Comparison of ENCODE assay signal across 8 cellular contexts in the genomic region with DNA sequence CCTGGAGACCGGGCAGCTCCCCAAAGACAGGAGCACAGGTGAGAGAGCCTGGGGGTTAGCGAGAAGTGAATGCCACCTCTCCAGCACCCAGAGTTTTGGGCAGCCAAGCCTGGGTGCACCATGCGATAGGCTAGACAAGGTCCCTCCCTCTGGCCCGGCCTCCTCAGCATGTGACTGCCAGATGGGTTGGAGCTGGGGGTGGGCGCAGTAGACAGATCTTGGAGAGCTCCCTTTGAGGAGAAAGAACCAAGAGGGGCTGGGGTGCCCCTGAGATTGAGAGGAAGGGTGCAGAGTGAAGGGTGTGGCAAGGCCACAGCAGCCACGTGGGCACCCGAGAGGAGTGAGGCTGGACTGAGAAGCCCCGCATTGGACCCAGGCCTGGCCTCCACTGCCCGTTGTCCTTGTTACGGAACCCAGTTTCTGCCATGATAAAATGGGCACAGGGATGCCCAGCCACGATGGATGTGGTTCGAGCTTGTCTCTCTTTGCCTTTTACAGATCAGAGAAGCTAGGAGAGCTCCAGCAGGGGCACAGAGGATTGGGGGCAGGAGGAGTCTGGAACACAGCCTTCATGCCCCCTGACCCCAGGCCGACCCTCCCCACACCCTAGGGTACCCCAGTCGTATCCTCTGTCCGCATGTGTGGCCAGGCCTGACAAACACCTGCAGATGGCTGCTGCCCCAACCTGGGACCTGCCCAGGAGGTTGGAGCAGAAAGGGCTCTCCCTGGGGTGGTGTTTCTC. TPM values are rescaled to one million over a fixed set of nuclear protein-coding genes. Genes with fewer than 3 reads are reported as not detected.
DNase-seq lines count a peak whose midpoint lies in the region; ATAC-seq and TF ChIP-seq lines count a peak whose summit lies in the region.

No MANE protein-coding gene starts in this region.

- POLR2A ChIA-PET in activated naive CD8-positive, alpha-beta T cell treated with anti-CD3 and anti-CD28 coated beads, Interleukin-2, amount 10 ng/mL, durations not matched to agents 7 days and 5 days (lab: Charles Lee) = interaction anchor here (0.6 to 1.1 kb wide), 3 partner anchors 15 to 299 kb away, joined by 4 read pairs; a partner anchor contains a TSS

- TF ChIP-seq CTCF in cardiac muscle cell (IDR thresholded peaks at IDR 0.05; ENCODE audit: low read depth, low read length) = no peak
- TF ChIP-seq CTCF in right atrium auricular region (IDR thresholded peaks at IDR 0.05) = no peak
- TF ChIP-seq CTCF in lower lobe of right lung (IDR thresholded peaks at IDR 0.05) = no peak
- no peak for TF ChIP-seq CTCF in transverse colon (IDR thresholded peaks at IDR 0.05)

- peak overlapping the region; percentile 58 for H3K4me3 ChIP-seq in cardiac muscle cell
- H3K4me3 ChIP-seq in right atrium auricular region = peak overlapping the region in 1 of 2 donors; percentile 85
- peak overlapping the region; percentile 85 for H3K4me3 ChIP-seq in lower lobe of right lung
- peak overlapping the region in 2 of 4 donors; percentile 58 for H3K4me3 ChIP-seq in transverse colon

- H3K27me3 ChIP-seq in cardiac muscle cell (no peaks in the 10 kb centered on the region), right atrium auricular region (no peaks in the 10 kb centered on the region), lower lobe of right lung (ENCODE audit: low read depth) (peaks cover 2% of the 10 kb centered on the region), transverse colon (peaks cover 7% of the 10 kb centered on the region)

- no peak for TF ChIP-seq POLR2A in transverse colon (IDR thresholded peaks at IDR 0.05)

- H3K27me3 Mint-ChIP-seq in activated naive CD8-positive, alpha-beta T cell treated with anti-CD3 and anti-CD28 coated beads, Interleukin-2, amount 10 ng/mL, durations not matched to agents 7 days and 5 days = peaks cover 19% of the 10 kb centered on the region

- no peak for TF ChIP-seq EP300 in transverse colon (IDR thresholded peaks at IDR 0.05; ENCODE audit: low read depth)

- H3K27ac Mint-ChIP-seq in activated naive CD8-positive, alpha-beta T cell treated with anti-CD3 and anti-CD28 coated beads, Interleukin-2, amount 10 ng/mL, durations not matched to agents 7 days and 5 days = peak overlapping the region; percentile 83

- no peaks in the 10 kb centered on the region for H3K36me3 Mint-ChIP-seq in activated naive CD8-positive, alpha-beta T cell treated with anti-CD3 and anti-CD28 coated beads, Interleukin-2, amount 10 ng/mL, durations not matched to agents 7 days and 5 days

- peaks cover 62% of the 10 kb centered on the region for H3K4me1 ChIP-seq in cardiac muscle cell (ENCODE audit: low read depth)
- peaks cover 0 to 69% of the 10 kb centered on the region in 2 donors for H3K4me1 ChIP-seq in right atrium auricular region
- peaks cover 33% of the 10 kb centered on the region for H3K4me1 ChIP-seq in lower lobe of right lung
- H3K4me1 ChIP-seq in transverse colon = peaks cover 16 to 79% (median 61%) of the 10 kb centered on the region in 4 donors

- no peaks in the 10 kb centered on the region for H3K9me3 ChIP-seq in cardiac muscle cell (ENCODE audit: low read depth)
- no peaks in the 10 kb centered on the region for H3K9me3 ChIP-seq in right atrium auricular region
- no peaks in the 10 kb centered on the region for H3K9me3 ChIP-seq in lower lobe of right lung
- H3K9me3 ChIP-seq in transverse colon = no peaks in the 10 kb centered on the region

- in situ Hi-C loops in transverse colon (cut with MboI; ENCODE audit: low pct_ligation_motif_present in 1 of 4, low pct_unique_long_range_greater_than_20kb in 1 of 4, low sequenced_read_pairs in 3 of 4) = loop anchor here in 2 of 4 donors (25.0 kb wide), 1 partner anchor 245 kb away; a partner anchor contains a TSS

- H3K9me3 Mint-ChIP-seq in activated naive CD8-positive, alpha-beta T cell treated with anti-CD3 and anti-CD28 coated beads, Interleukin-2, amount 10 ng/mL, durations not matched to agents 7 days and 5 days = no peaks in the 10 kb centered on the region

- H3K27ac ChIP-seq in cardiac muscle cell (peak overlapping the region; percentile 99), right atrium auricular region (peak overlapping the region in 1 of 2 donors; percentile 98), lower lobe of right lung (peak overlapping the region; percentile 96), transverse colon (peak overlapping the region; percentile 95 to 99 (median 96))

- peaks cover 26% of the 10 kb centered on the region for H3K4me1 Mint-ChIP-seq in activated naive CD8-positive, alpha-beta T cell treated with anti-CD3 and anti-CD28 coated beads, Interleukin-2, amount 10 ng/mL, durations not matched to agents 7 days and 5 days

- ATAC-seq in activated naive CD8-positive, alpha-beta T cell treated with anti-CD3 and anti-CD28 coated beads, Interleukin-2, amount 10 ng/mL, durations not matched to agents 7 days and 5 days (ENCODE audit: low read depth) = no peak
- ATAC-seq in lower lobe of right lung = no peak
- no peak for ATAC-seq in GM21737 (IDR thresholded peaks at IDR 0.05; ENCODE audit: unreplicated experiment)
- no peak for ATAC-seq in GM18907 (IDR thresholded peaks at IDR 0.05; ENCODE audit: unreplicated experiment)

- 55% methylated on average over 14 of the region's 15 CpGs; no CpG with 5 or more reads in 1 of the 2 donors for WGBS in transverse colon (ENCODE audit: low coverage in 1 of 2), 2 donors

- intact Hi-C loops in lower lobe of right lung (cut with DNase I) = no loop called here
- intact Hi-C loops in transverse colon (cut with DNase I; ENCODE audit: low total_unique reads) = no loop called here

- H3K36me3 ChIP-seq in cardiac muscle cell (no peaks in the 10 kb centered on the region), right atrium auricular region (no peaks in the 10 kb centered on the region), lower lobe of right lung (peaks cover 12% of the 10 kb centered on the region), transverse colon (no peaks in the 10 kb centered on the region)

- H3K4me3 Mint-ChIP-seq in activated naive CD8-positive, alpha-beta T cell treated with anti-CD3 and anti-CD28 coated beads, Interleukin-2, amount 10 ng/mL, durations not matched to agents 7 days and 5 days = peak overlapping the region; percentile 82

- DNase-seq in cardiac muscle cell (ENCODE audit: low read depth in 1 of 2, low spot score in 1 of 2) (no peak), right atrium auricular region (ENCODE audit: low spot score) (no peak), lower lobe of right lung (peak; percentile 50), transverse colon (no peak), HPDE6-E6E7 (ENCODE audit: extremely low spot score) (no peak)
- no peak for DNase-seq in activated naive CD8-positive, alpha-beta T cell treated with anti-CD3 and anti-CD28 coated beads, Interleukin-2, amount 10 ng/mL, durations not matched to agents 7 days and 5 days

RNA-seq across cellular contexts. Expression of a gene that starts 1.3 kb away (rescaled TPM):
- 200 and 306 TPM in 2 replicates for total RNA-seq in cardiac muscle cell
- 169 and 238 TPM in 2 replicates for polyA plus RNA-seq in cardiac muscle cell
- 100 to 1,000 TPM; 123 to 148 TPM for total RNA-seq in right atrium auricular region
- total RNA-seq in activated naive CD8-positive, alpha-beta T cell treated with anti-CD3 and anti-CD28 coated beads, Interleukin-2, amount 10 ng/mL, durations not matched to agents 7 days and 5 days = 10 to 100 TPM; 37.5 to 43.6 TPM
- 57.2 TPM for total RNA-seq in lower lobe of right lung
- 100 to 1,000 TPM; 179 to 392 (median 224) TPM for total RNA-seq in transverse colon

RNA-seq across cellular contexts. Expression of a gene that starts 3.6 kb away (rescaled TPM):
- total RNA-seq in cardiac muscle cell (32.4 and 49.3 TPM in 2 replicates), right atrium auricular region (1 to 10 TPM; 2.3 to 2.5 TPM), lower lobe of right lung (3.7 TPM), transverse colon (100 to 1,000 TPM in 1 of 4 donors, 10 to 100 TPM in 3; 25.2 to 161 (median 63.5) TPM)
- 40.1 and 43.1 TPM in 2 replicates for polyA plus RNA-seq in cardiac muscle cell
- 1 to 10 TPM; 1.7 to 2.2 TPM for total RNA-seq in activated naive CD8-positive, alpha-beta T cell treated with anti-CD3 and anti-CD28 coated beads, Interleukin-2, amount 10 ng/mL, durations not matched to agents 7 days and 5 days

RNA-seq across cellular contexts. Expression of a gene that starts 15.3 kb away (rescaled TPM):
- total RNA-seq in cardiac muscle cell (131 and 153 TPM in 2 replicates), right atrium auricular region (10 to 100 TPM; 48.4 to 61.7 TPM), lower lobe of right lung (62.2 TPM), transverse colon (100 to 1,000 TPM in 3 of 4 donors, 10 to 100 TPM in 1; 71.3 to 227 (median 160) TPM)
- 101 and 115 TPM in 2 replicates for polyA plus RNA-seq in cardiac muscle cell
- total RNA-seq in activated naive CD8-positive, alpha-beta T cell treated with anti-CD3 and anti-CD28 coated beads, Interleukin-2, amount 10 ng/mL, durations not matched to agents 7 days and 5 days = 10 to 100 TPM; 91.1 to 98.4 TPM

RNA-seq across cellular contexts. Expression of a gene that starts 28.2 kb away (rescaled TPM):
- 0.32 and 0.77 TPM in 2 replicates for total RNA-seq in cardiac muscle cell
- polyA plus RNA-seq in cardiac muscle cell = 0.17 TPM in 1 of 2 replicates, not detected in the other
- 1 to 10 TPM in 1 of 2 donors, under 1 TPM in 1; 0.63 to 1.4 TPM for total RNA-seq in right atrium auricular region
- total RNA-seq in activated naive CD8-positive, alpha-beta T cell treated with anti-CD3 and anti-CD28 coated beads, Interleukin-2, amount 10 ng/mL, durations not matched to agents 7 days and 5 days = not detected
- total RNA-seq in lower lobe of right lung = not detected
- 10 to 100 TPM in 1 of 4 donors, 1 to 10 TPM in 1, not detected in 2; 6.4 to 11.9 TPM for total RNA-seq in transverse colon

RNA-seq across cellular contexts. Expression of a gene that starts 34.4 kb away (rescaled TPM):
- not detected in 2 replicates for total RNA-seq in cardiac muscle cell
- polyA plus RNA-seq in cardiac muscle cell = 0.81 TPM in 1 of 2 replicates, not detected in the other
- total RNA-seq in right atrium auricular region = not detected
- not detected for total RNA-seq in activated naive CD8-positive, alpha-beta T cell treated with anti-CD3 and anti-CD28 coated beads, Interleukin-2, amount 10 ng/mL, durations not matched to agents 7 days and 5 days
- total RNA-seq in lower lobe of right lung = not detected
- total RNA-seq in transverse colon = not detected
